Comparison of ENCODE assay signal across 1 cellular context in the genomic region with DNA sequence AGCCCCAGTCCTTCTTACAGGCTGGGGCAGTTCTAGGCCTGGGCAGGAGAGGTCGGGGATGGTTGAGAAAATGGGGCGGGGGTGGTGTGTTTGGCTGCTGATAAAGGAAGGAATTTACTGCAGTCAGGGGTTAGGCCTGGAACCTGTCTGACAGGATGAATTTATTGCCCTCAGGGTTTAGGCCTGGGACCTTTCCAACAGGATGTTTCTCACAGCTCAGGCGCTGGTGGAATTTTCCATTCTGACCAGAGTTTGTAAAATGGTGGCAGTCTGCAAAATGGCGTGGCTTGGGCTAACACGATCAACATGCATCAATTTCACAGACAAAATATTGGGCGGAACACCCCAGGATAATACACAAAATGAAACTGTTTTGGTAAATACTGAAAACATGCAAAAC.
TF ChIP-seq lines count a peak whose summit lies in the region.

No MANE protein-coding gene starts in this region.

TF ChIP-seq in IMR-90, 13 proteins besides CTCF, POLR2A, EP300 and RAD21 (continued from another document):
- TF ChIP-seq, protein P1, sequence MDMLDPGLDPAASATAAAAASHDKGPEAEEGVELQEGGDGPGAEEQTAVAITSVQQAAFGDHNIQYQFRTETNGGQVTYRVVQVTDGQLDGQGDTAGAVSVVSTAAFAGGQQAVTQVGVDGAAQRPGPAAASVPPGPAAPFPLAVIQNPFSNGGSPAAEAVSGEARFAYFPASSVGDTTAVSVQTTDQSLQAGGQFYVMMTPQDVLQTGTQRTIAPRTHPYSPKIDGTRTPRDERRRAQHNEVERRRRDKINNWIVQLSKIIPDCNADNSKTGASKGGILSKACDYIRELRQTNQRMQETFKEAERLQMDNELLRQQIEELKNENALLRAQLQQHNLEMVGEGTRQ (IDR thresholded peaks at IDR 0.05; ENCODE audit: low read depth, low read length) = no peak
